11 cellular contexts compared by ENCODE assay signal in the genomic region with DNA sequence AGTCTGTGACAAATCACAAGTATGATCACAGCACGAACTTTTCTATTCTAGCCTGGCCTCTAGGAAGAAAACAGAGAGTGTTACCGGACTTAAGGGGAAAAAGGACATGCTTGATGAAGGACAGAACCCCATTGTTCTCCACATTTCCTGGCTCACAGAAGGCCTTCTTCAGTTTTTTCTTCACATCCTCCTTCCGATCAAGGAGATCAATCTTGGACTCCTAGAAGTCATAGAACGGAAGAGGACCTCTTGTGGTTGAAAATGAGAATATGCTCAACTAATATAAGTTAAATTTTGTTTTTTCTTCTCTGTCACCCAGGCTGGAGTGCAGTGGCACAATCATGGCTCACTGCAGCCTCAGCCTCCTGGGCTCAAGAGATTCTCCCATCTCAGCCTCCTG. TPM values are rescaled to one million over a fixed set of nuclear protein-coding genes. Genes with fewer than 3 reads are reported as not detected.
DNase-seq lines count a peak whose midpoint lies in the region; ATAC-seq and TF ChIP-seq lines count a peak whose summit lies in the region.
"Had no signal": no experiment of that assay in that cellular context is flagged by ENCODE, and none has a peak within 500 bp of the region (broad histone marks: within the 10 kb centered on the region; RNA-seq: fewer than 3 reads in every experiment).

No MANE protein-coding gene starts in this region.

- ATAC-seq in effector memory CD8-positive, alpha-beta T cell (replicated peaks): no peak
- ATAC-seq in GM21723 (IDR thresholded peaks at IDR 0.05; ENCODE audit: unreplicated experiment) (no peak), HG03097 (IDR thresholded peaks at IDR 0.05; ENCODE audit: low FRiP score, unreplicated experiment) (no peak)

- peaks cover 0 to 7% of the 10 kb centered on the region in 2 donors for H3K4me1 Mint-ChIP-seq in effector memory CD8-positive, alpha-beta T cell (ENCODE audit: low read depth in 2 of 2)
- peaks cover 5% of the 10 kb centered on the region for H3K4me1 Mint-ChIP-seq in osteocyte (ENCODE audit: unreplicated experiment)

- H4K20me1 ChIP-seq in MM.1S (ENCODE audit: insufficient read depth, low read length): no peaks in the 10 kb centered on the region

- TF ChIP-seq CTCF in MM.1S (IDR thresholded peaks at IDR 0.05; ENCODE audit: low read length) (0 out of 2 replicates have a peak, but pooled peaks have one; percentile 26), osteocyte (IDR thresholded peaks at IDR 0.05) (peak; percentile 49), WERI-Rb-1 (IDR thresholded peaks at IDR 0.05; ENCODE audit: low read depth, low read length) (no peak)

- H3K9me2 ChIP-seq in MM.1S (replicated peaks; ENCODE audit: insufficient read depth, low read length): no peaks in the 10 kb centered on the region

- no peaks in the 10 kb centered on the region for H3K27me3 Mint-ChIP-seq in effector memory CD8-positive, alpha-beta T cell
- no peaks in the 10 kb centered on the region for H3K27me3 Mint-ChIP-seq in osteocyte (ENCODE audit: unreplicated experiment)
- H3K27me3 Mint-ChIP-seq: activated B cell treated with CpG ODN at 0.5 μM for 24 hours had no signal

- H3K27ac ChIP-seq in MM.1S (ENCODE audit: low read length) (no peak overlapping the region), WERI-Rb-1 (no peak overlapping the region)
- H3K27ac ChIP-seq: coronary artery had no signal

- H3K27ac Mint-ChIP-seq in effector memory CD8-positive, alpha-beta T cell: peak overlapping the region; percentile 8 to 72
- no peak overlapping the region for H3K27ac Mint-ChIP-seq in osteocyte (ENCODE audit: unreplicated experiment)
- H3K27ac Mint-ChIP-seq: activated B cell treated with CpG ODN at 0.5 μM for 24 hours had no signal

- no peaks in the 10 kb centered on the region for H3F3A ChIP-seq in MM.1S (ENCODE audit: insufficient read depth, low read length)

- H3K4me1 ChIP-seq in MM.1S (ENCODE audit: low read length): no peaks in the 10 kb centered on the region

- H3K36me3 ChIP-seq in MM.1S (replicated peaks; ENCODE audit: insufficient read depth, low read length) (peaks cover 16% of the 10 kb centered on the region), WERI-Rb-1 (peaks cover 90% of the 10 kb centered on the region)

- H3K9me3 Mint-ChIP-seq in effector memory CD8-positive, alpha-beta T cell: no peaks in the 10 kb centered on the region
- H3K9me3 Mint-ChIP-seq in osteocyte (ENCODE audit: unreplicated experiment): no peaks in the 10 kb centered on the region
- H3K9me3 Mint-ChIP-seq: activated B cell treated with CpG ODN at 0.5 μM for 24 hours had no signal

- H3K4me3 Mint-ChIP-seq in effector memory CD8-positive, alpha-beta T cell: no peak overlapping the region
- no peak overlapping the region for H3K4me3 Mint-ChIP-seq in osteocyte (ENCODE audit: unreplicated experiment)
- H3K4me3 Mint-ChIP-seq: activated B cell treated with CpG ODN at 0.5 μM for 24 hours had no signal

- no peaks in the 10 kb centered on the region for H3K27me3 ChIP-seq in MM.1S (replicated peaks; ENCODE audit: insufficient read depth, low read length)
- H3K27me3 ChIP-seq in WERI-Rb-1 (ENCODE audit: insufficient read depth, low read depth, severe bottlenecking): no peaks in the 10 kb centered on the region

- H3K4me3 ChIP-seq in MM.1S (ENCODE audit: low read length): no peak overlapping the region
- no peak overlapping the region for H3K4me3 ChIP-seq in WERI-Rb-1 (ENCODE audit: low read depth, low read length)
- H3K4me3 ChIP-seq: coronary artery had no signal

- H3K36me3 Mint-ChIP-seq in effector memory CD8-positive, alpha-beta T cell (ENCODE audit: insufficient read depth): peaks cover 82% of the 10 kb centered on the region
- H3K36me3 Mint-ChIP-seq in osteocyte (ENCODE audit: unreplicated experiment): peaks cover 33% of the 10 kb centered on the region

- no peak overlapping the region for H2AFZ ChIP-seq in MM.1S (ENCODE audit: low read length)

- peaks cover 11% of the 10 kb centered on the region for H3K79me2 ChIP-seq in MM.1S (ENCODE audit: low read length)

- H3K4me2 ChIP-seq in MM.1S (ENCODE audit: low read depth, low read length): no peak overlapping the region

- H3K9me3 ChIP-seq in MM.1S (replicated peaks; ENCODE audit: insufficient read depth, low read length) (no peaks in the 10 kb centered on the region), WERI-Rb-1 (ENCODE audit: severe bottlenecking) (no peaks in the 10 kb centered on the region)

- DNase-seq in EH (ENCODE audit: low read depth) (peak; percentile 36), MM.1S (peak; percentile 26), osteocyte (ENCODE audit: extremely low spot score, unreplicated experiment) (no peak), DMS 273 treated with DMSO at 0.1 percent for 48 hours (lab: John Stamatoyannopoulos, UW) (no peak), WERI-Rb-1 (no peak)
- no peak for DNase-seq in effector memory CD8-positive, alpha-beta T cell
- DNase-seq: activated B cell treated with CpG ODN at 0.5 μM for 24 hours, NCI-H2029 had no signal

- H3K9ac ChIP-seq in MM.1S (ENCODE audit: low read length): no peak overlapping the region

RNA-seq across cellular contexts. Expression of a gene that starts 30.3 kb away (rescaled TPM):
- 177 and 191 TPM in 2 replicates for total RNA-seq in osteocyte

RNA-seq across cellular contexts. Expression of a gene that starts 30.6 kb away (rescaled TPM):
- total RNA-seq in osteocyte: 49.8 and 54.4 TPM in 2 replicates

Comparison
In these comparisons a context has a peak if more than half of its experiments do, and no peak if none do; other contexts are left out.
1. DNase-seq: peak in EH (single experiment) and MM.1S (single experiment); none in effector memory CD8-positive, alpha-beta T cell (0 of 3), osteocyte (single experiment), DMS 273 treated with DMSO at 0.1 percent for 48 hours (single experiment) and WERI-Rb-1 (single experiment).